In the genomic region with DNA sequence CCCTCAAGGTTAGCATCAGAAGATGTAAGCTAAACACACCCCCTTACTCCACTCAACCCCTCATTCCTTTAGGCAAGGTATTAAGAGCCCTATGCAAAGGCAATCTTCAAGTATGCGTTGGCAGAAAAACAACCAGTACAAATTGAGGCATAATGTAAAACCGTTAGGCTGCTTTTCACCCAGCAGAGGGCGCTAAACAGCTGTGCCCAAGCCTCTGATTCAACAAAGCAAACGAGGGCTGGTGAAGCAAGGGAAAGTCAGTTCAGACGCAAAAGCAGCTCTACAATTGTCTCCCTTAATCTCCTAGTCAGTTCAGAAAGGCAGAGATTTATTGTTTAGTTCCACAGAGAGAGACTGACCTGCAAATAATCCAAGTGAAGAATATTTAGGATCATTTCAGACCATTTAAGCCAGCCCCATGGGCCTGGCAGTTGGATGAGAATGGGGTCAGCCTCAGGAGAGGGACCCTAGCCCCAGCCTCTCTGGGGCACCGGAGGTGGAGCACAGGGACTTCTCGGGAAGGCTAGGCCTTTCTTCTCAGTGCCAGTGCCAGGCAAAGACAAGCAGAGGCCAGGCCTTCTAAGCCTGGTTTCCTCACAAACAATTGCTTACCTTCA, we compare ENCODE assay signal across 8 cellular contexts. TPM values are rescaled to one million over a fixed set of nuclear protein-coding genes. Genes with fewer than 3 reads are reported as not detected.
DNase-seq lines count a peak whose midpoint lies in the region; ATAC-seq and TF ChIP-seq lines count a peak whose summit lies in the region.

No MANE protein-coding gene starts in this region.

- H3K4me3 ChIP-seq in WERI-Rb-1 (ENCODE audit: low read depth, low read length) (no peak overlapping the region), breast epithelium (no peak overlapping the region)

- no peaks in the 10 kb centered on the region for H3K4me1 ChIP-seq in breast epithelium

- H3K9me3 ChIP-seq in WERI-Rb-1 (ENCODE audit: severe bottlenecking) (no peaks in the 10 kb centered on the region), breast epithelium (no peaks in the 10 kb centered on the region)

- intact Hi-C loops in breast epithelium (cut with DNase I; ENCODE audit: low total_unique reads) = no loop called here

- TF ChIP-seq CTCF in WERI-Rb-1 (IDR thresholded peaks at IDR 0.05; ENCODE audit: low read depth, low read length) (peak; percentile 88), breast epithelium (IDR thresholded peaks at IDR 0.05) (peak; percentile 72 to 87 (median 79))

- no peak for TF ChIP-seq POLR2A in breast epithelium (IDR thresholded peaks at IDR 0.05)

- H3K27me3 ChIP-seq in WERI-Rb-1 (ENCODE audit: insufficient read depth, low read depth, severe bottlenecking) (no peaks in the 10 kb centered on the region), breast epithelium (no peaks in the 10 kb centered on the region)

- ATAC-seq in HG03039 (IDR thresholded peaks at IDR 0.05; ENCODE audit: unreplicated experiment) = no peak

- POLR2A ChIA-PET in HEK293T (lab: Yijun Ruan, JAX) = interaction anchor here (3.2 kb wide), 1 partner anchor 23 kb away, joined by 24 read pairs; a partner anchor contains a TSS

- CTCF ChIA-PET in HEK293T (lab: Yijun Ruan, JAX) = interaction anchor here (0.6 to 3.1 kb wide), 23 partner anchors 8 to 310 kb away, joined by 3 to 21 read pairs (median 3); no protein-coding TSS in a partner anchor

- peak; percentile 66 for DNase-seq in COLO668 (lab: John Stamatoyannopoulos, UW; ENCODE audit: unreplicated experiment)
- peak; percentile 78 for DNase-seq in HEK293T (ENCODE audit: extremely low spot score)
- peak; percentile 82 for DNase-seq in NCI-H2196 (lab: John Stamatoyannopoulos, UW; ENCODE audit: unreplicated experiment)
- peak; percentile 75 for DNase-seq in WERI-Rb-1
- DNase-seq in breast epithelium (ENCODE audit: low spot score in 2 of 2) = peak in 1 of 2 donors; percentile 65
- DNase-seq in iris pigment epithelial cell (ENCODE audit: low read depth) = peak; percentile 89
- peak; percentile 53 for DNase-seq in stimulated activated CD4-positive, alpha-beta T cell treated with anti-CD3 and anti-CD28 coated beads, Interleukin-12 subunit alpha, Interleukin-12 subunit beta, amount 100 ng/mL, for 4 hours

- H3K36me3 ChIP-seq in WERI-Rb-1 (no peaks in the 10 kb centered on the region), breast epithelium (no peaks in the 10 kb centered on the region)

- no peak overlapping the region for H3K27ac ChIP-seq in WERI-Rb-1
- peak overlapping the region in 1 of 2 donors; percentile 64 for H3K27ac ChIP-seq in breast epithelium

TF ChIP-seq in HEK293T, 16 proteins besides CTCF, POLR2A, EP300 and RAD21:
- TF ChIP-seq, protein P1, sequence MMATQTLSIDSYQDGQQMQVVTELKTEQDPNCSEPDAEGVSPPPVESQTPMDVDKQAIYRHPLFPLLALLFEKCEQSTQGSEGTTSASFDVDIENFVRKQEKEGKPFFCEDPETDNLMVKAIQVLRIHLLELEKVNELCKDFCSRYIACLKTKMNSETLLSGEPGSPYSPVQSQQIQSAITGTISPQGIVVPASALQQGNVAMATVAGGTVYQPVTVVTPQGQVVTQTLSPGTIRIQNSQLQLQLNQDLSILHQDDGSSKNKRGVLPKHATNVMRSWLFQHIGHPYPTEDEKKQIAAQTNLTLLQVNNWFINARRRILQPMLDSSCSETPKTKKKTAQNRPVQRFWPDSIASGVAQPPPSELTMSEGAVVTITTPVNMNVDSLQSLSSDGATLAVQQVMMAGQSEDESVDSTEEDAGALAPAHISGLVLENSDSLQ (IDR thresholded peaks at IDR 0.05) = no peak
- TF ChIP-seq FOXK2 (IDR thresholded peaks at IDR 0.05) (no peak), SUZ12 (IDR thresholded peaks at IDR 0.05) (no peak), BHLHE40 (IDR thresholded peaks at IDR 0.05; ENCODE audit: borderline replicate concordance) (no peak), HDGF (IDR thresholded peaks at IDR 0.05; ENCODE audit: borderline replicate concordance) (no peak), ARNT (IDR thresholded peaks at IDR 0.05) (no peak), ZNF384 (IDR thresholded peaks at IDR 0.05) (no peak), TARDBP (IDR thresholded peaks at IDR 0.05) (no peak)

RNA-seq across cellular contexts. Expression of a gene that starts 23.5 kb away (rescaled TPM):
- 10 to 100 TPM; 40.4 to 45.0 (median 43.3) TPM for total RNA-seq in breast epithelium
